ENCODE assay signal across 9 cellular contexts in genomic region chr22:23696326-23696851, GRCh38. TPM values are rescaled to one million over a fixed set of nuclear protein-coding genes. Genes with fewer than 3 reads are reported as not detected.
DNase-seq lines count a peak whose midpoint lies in the region; ATAC-seq, FAIRE-seq and TF ChIP-seq lines count a peak whose summit lies in the region.
"Had no signal": no experiment of that assay in that cellular context is flagged by ENCODE, and none has a peak within 500 bp of the region (broad histone marks: within the 10 kb centered on the region; RNA-seq: fewer than 3 reads in every experiment).

No MANE protein-coding gene starts in this region.

- H3K79me1 ChIP-seq in neuronal stem cell (ENCODE audit: low read depth, low read length) = no peaks in the 10 kb centered on the region

- no peaks in the 10 kb centered on the region for H4K20me1 ChIP-seq in GM12878 (ENCODE audit: control insufficient read depth, insufficient read depth)

- no peak for TF ChIP-seq CTCF in GM12875 (IDR thresholded peaks at IDR 0.05; ENCODE audit: borderline replicate concordance, insufficient read depth, low read depth, low read length)
- TF ChIP-seq CTCF in GM12878 (IDR thresholded peaks at IDR 0.05 in 2 of 3, conservative IDR thresholded peaks at IDR 0.05 in 1 of 3; ENCODE audit: control insufficient read depth in 2 of 3, extremely low read depth in 1 of 3, insufficient read depth in 1 of 3, low read depth in 3 of 3, low read length in 3 of 3) = no peak
- TF ChIP-seq CTCF in suprapubic skin (IDR thresholded peaks at IDR 0.05) = no peak

- RAD21 ChIA-PET in GM12878 (lab: Charles Lee; ENCODE audit: unreplicated experiment) = no interaction called here

- CTCF ChIA-PET in GM12878 (lab: Yijun Ruan, JAX) = interaction anchor here (0.6 to 1.4 kb wide), 2 partner anchors 55 to 271 kb away, joined by 3 read pairs; partner anchors contain the start of gene ZNF70

- no peak overlapping the region for H3K4ac ChIP-seq in neuronal stem cell (ENCODE audit: low read length)

- peak overlapping the region; percentile 89 for H3K27ac ChIP-seq in GM12878 (ENCODE audit: control insufficient read depth, insufficient read depth)
- no peak overlapping the region for H3K27ac ChIP-seq in neuronal stem cell (replicated peaks; ENCODE audit: low read length)
- H3K27ac ChIP-seq in suprapubic skin = no peak overlapping the region

- peak; percentile 86 for FAIRE-seq in GM12878 (lab: Jason Lieb, UNC)

- DNase-seq in T-helper 2 cell treated with Interferon-gamma antibody and Interleukin-4, amounts not matched to agents 5 μg/mL and 100 μg/mL, for 36 hours (ENCODE audit: low spot score) = peak; percentile 76
- peak; percentile 33 for DNase-seq in GM12878 (ENCODE audit: low read depth, low spot score)
- peak; percentile 47 to 61 for DNase-seq in stimulated activated CD4-positive, alpha-beta T cell treated with anti-CD3 and anti-CD28 coated beads, Interleukin-1b, Interleukin-23, amount 100 ng/mL, for 4 hours (ENCODE audit: low read depth in 2 of 2)
- DNase-seq in occipital lobe (lab: John Stamatoyannopoulos, UW) = no peak
- DNase-seq in neuronal stem cell (ENCODE audit: low spot score) = no peak
- DNase-seq in suprapubic skin (ENCODE audit: low spot score in 2 of 2) = no peak

- TF ChIP-seq POLR2A in GM12878 (IDR thresholded peaks at IDR 0.05; ENCODE audit: low read depth, low read length) = peak; percentile 71
- TF ChIP-seq POLR2A in suprapubic skin (IDR thresholded peaks at IDR 0.05) = no peak

- H3K9me3 Mint-ChIP-seq in T-helper 2 cell treated with Interferon-gamma antibody and Interleukin-4, amounts not matched to agents 5 μg/mL and 100 μg/mL, for 36 hours = peaks cover 4% of the 10 kb centered on the region

- no peak overlapping the region for H2BK120ac ChIP-seq in neuronal stem cell (ENCODE audit: low read depth, low read length)

- H3K4me3 Mint-ChIP-seq in T-helper 2 cell treated with Interferon-gamma antibody and Interleukin-4, amounts not matched to agents 5 μg/mL and 100 μg/mL, for 36 hours = peak overlapping the region; percentile 96

- no peaks in the 10 kb centered on the region for H3K27me3 Mint-ChIP-seq in T-helper 2 cell treated with Interferon-gamma antibody and Interleukin-4, amounts not matched to agents 5 μg/mL and 100 μg/mL, for 36 hours (ENCODE audit: low read depth)

- in situ Hi-C loops in GM12878 (cut with MboI) = no loop called here

- TF ChIP-seq EP300 in GM12878 (IDR thresholded peaks at IDR 0.05; ENCODE audit: borderline replicate concordance in 1 of 2, control insufficient read depth in 1 of 2, low read depth in 2 of 2, low read length in 2 of 2) (no peak), suprapubic skin (IDR thresholded peaks at IDR 0.05) (no peak)

- H3K4me2 ChIP-seq in GM12878 (ENCODE audit: control insufficient read depth, insufficient read depth) = peak overlapping the region; percentile 80
- H3K4me2 ChIP-seq in neuronal stem cell (ENCODE audit: insufficient read depth, low read length, poor library complexity, severe bottlenecking) = no peak overlapping the region

- SMC1A ChIA-PET in GM12878 (lab: Charles Lee; ENCODE audit: uncharacterized antibody, unreplicated experiment) = interaction anchor here (0.8 to 1.4 kb wide), 2 partner anchors 30 to 150 kb away, joined by 3 to 4 read pairs; no protein-coding TSS in a partner anchor

- no peak overlapping the region for H2BK15ac ChIP-seq in neuronal stem cell (ENCODE audit: low read length)

- H3K4me1 Mint-ChIP-seq in T-helper 2 cell treated with Interferon-gamma antibody and Interleukin-4, amounts not matched to agents 5 μg/mL and 100 μg/mL, for 36 hours (ENCODE audit: low read depth) = peaks cover 43% of the 10 kb centered on the region

- H3K9ac ChIP-seq in GM12878 (ENCODE audit: control insufficient read depth, insufficient read depth, low read length) (peak overlapping the region; percentile 68), neuronal stem cell (ENCODE audit: low read depth, low read length, poor library complexity) (no peak overlapping the region)

- 17% methylated on average over 13 of the region's 13 CpGs for WGBS in GM12878 (ENCODE audit: insufficient coverage, insufficient replicate concordance, low lambda C conversion rate, missing lambda C conversion rate)
- no CpG with 5 or more reads among the region's 13 CpGs for WGBS in neuronal stem cell (ENCODE audit: extremely low coverage in 2 of 2, insufficient read length in 2 of 2, insufficient replicate concordance in 1 of 2), 2 donors
- WGBS in suprapubic skin = 82% methylated on average over 8 of the region's 13 CpGs

- BruUV-seq in GM12878 (replicated peaks; lab: Mats Ljungman, UMichigan) = no TSS peak

- TF ChIP-seq RAD21 in GM12878 (IDR thresholded peaks at IDR 0.05; ENCODE audit: insufficient read depth, low read depth, low read length) = no peak

- no peaks in the 10 kb centered on the region for H3K79me2 ChIP-seq in GM12878 (ENCODE audit: control insufficient read depth, insufficient read depth, low read length)

- H3K9me3 ChIP-seq in GM12878 (replicated peaks; ENCODE audit: control insufficient read depth, insufficient read depth, low read length) = no peaks in the 10 kb centered on the region
- peaks cover 2 to 3% of the 10 kb centered on the region in 2 donors for H3K9me3 ChIP-seq in neuronal stem cell (replicated peaks in 1 of 2; ENCODE audit: control insufficient read depth in 2 of 2, insufficient read depth in 1 of 2, low read depth in 1 of 2, low read length in 2 of 2)
- H3K9me3 ChIP-seq in suprapubic skin = no peaks in the 10 kb centered on the region

- no peak overlapping the region for H2AK5ac ChIP-seq in neuronal stem cell (ENCODE audit: low read depth, low read length)

- no peak overlapping the region for H2BK5ac ChIP-seq in neuronal stem cell (ENCODE audit: low read length)

- H3K36me3 Mint-ChIP-seq in T-helper 2 cell treated with Interferon-gamma antibody and Interleukin-4, amounts not matched to agents 5 μg/mL and 100 μg/mL, for 36 hours (ENCODE audit: low read depth) = peaks cover 54% of the 10 kb centered on the region

- ATAC-seq in HG02763 (IDR thresholded peaks at IDR 0.05; ENCODE audit: unreplicated experiment) (peak; percentile 70), GM12878 (peak; percentile 98)

- no peak overlapping the region for H2BK12ac ChIP-seq in neuronal stem cell (ENCODE audit: low read length)

- no peak overlapping the region for H3K14ac ChIP-seq in neuronal stem cell (ENCODE audit: low read length)

- no peak overlapping the region for H3K23ac ChIP-seq in neuronal stem cell (ENCODE audit: low read depth, low read length, poor library complexity)

- no peak overlapping the region for H4K8ac ChIP-seq in neuronal stem cell (ENCODE audit: low read depth, low read length)

- H3K4me1 ChIP-seq in GM12878 (ENCODE audit: control insufficient read depth, insufficient read depth, low read length) (peaks cover 15% of the 10 kb centered on the region), neuronal stem cell (ENCODE audit: control insufficient read depth in 2 of 2, insufficient read depth in 1 of 2, low read depth in 1 of 2, low read length in 2 of 2) (no peaks in the 10 kb centered on the region), suprapubic skin (no peaks in the 10 kb centered on the region)

- H3K18ac ChIP-seq in neuronal stem cell (ENCODE audit: low read length) = no peak overlapping the region

- peak overlapping the region; percentile 99 for H3K27ac Mint-ChIP-seq in T-helper 2 cell treated with Interferon-gamma antibody and Interleukin-4, amounts not matched to agents 5 μg/mL and 100 μg/mL, for 36 hours

- peaks cover 15 to 17% of the 10 kb centered on the region in 2 experiments for H3K36me3 ChIP-seq in GM12878 (ENCODE audit: control insufficient read depth in 2 of 2, insufficient read depth in 2 of 2, low read length in 1 of 2)
- H3K36me3 ChIP-seq in neuronal stem cell (replicated peaks in 1 of 2; ENCODE audit: control insufficient read depth in 2 of 2, insufficient read depth in 2 of 2, low read length in 2 of 2) = peaks cover 28 to 73% of the 10 kb centered on the region in 2 donors
- H3K36me3 ChIP-seq in suprapubic skin = peaks cover 74% of the 10 kb centered on the region

- no peak overlapping the region for H4K91ac ChIP-seq in neuronal stem cell (ENCODE audit: low read depth, low read length, poor library complexity)

- no peaks in the 10 kb centered on the region for H3K27me3 ChIP-seq in GM12878 (replicated peaks in 1 of 2; ENCODE audit: control insufficient read depth in 2 of 2, insufficient read depth in 2 of 2, low read length in 1 of 2)
- H3K27me3 ChIP-seq in neuronal stem cell (ENCODE audit: control insufficient read depth in 3 of 3, insufficient read depth in 3 of 3, low read depth in 1 of 3, low read length in 3 of 3) = no peaks in the 10 kb centered on the region
- no peaks in the 10 kb centered on the region for H3K27me3 ChIP-seq in suprapubic skin

- H3K4me3 ChIP-seq in GM12875 (ENCODE audit: low read depth, low read length) = peak overlapping the region; percentile 11
- H3K4me3 ChIP-seq in GM12878 = 0 out of 2 replicates have a peak overlapping the region, but pooled peaks have one; percentile 22
- H3K4me3 ChIP-seq in neuronal stem cell (ENCODE audit: low read length in 2 of 2) = no peak overlapping the region
- no peak overlapping the region for H3K4me3 ChIP-seq in suprapubic skin

- H2AFZ ChIP-seq in GM12878 (ENCODE audit: control insufficient read depth, low read depth, low read length) (peak overlapping the region; percentile 67), neuronal stem cell (ENCODE audit: low read length) (no peak overlapping the region)

- POLR2A ChIA-PET in GM12878 (lab: Charles Lee) = interaction anchor here (1.2 kb wide), 1 partner anchor 21 kb away, joined by 3 read pairs; no protein-coding TSS in a partner anchor

- intact Hi-C loops in GM12878 (cut with micrococcal nuclease; ENCODE audit: unreplicated experiment) = no loop called here

RNA-seq across cellular contexts. Expression of gene RGL4, which starts 5.6 kb away (rescaled TPM):
- total RNA-seq in GM12878 (2013; cell fraction: nucleolus; rRNA removed) = not detected in 2 replicates
- 1.5 and 5.0 TPM in 2 replicates for total RNA-seq in GM12878 (2014; rRNA removed)
- 2.1 and 2.7 TPM in 2 replicates for total RNA-seq in GM12878 (2014; rRNA removed; fragmentation: Illumina TruSeq; extraction: Trizol)
- 1.7 TPM in 2 replicates for total RNA-seq in GM12878 (2021)
- polyA plus RNA-seq in GM12878 (2011; ENCODE audit: low read depth) = 6.1 TPM
- not detected in 2 replicates for polyA plus RNA-seq in GM12878 (2011; rRNA removed)
- not detected in 2 replicates for polyA plus RNA-seq in GM12878 (2011; cell fraction: cytosol; rRNA removed)
- not detected in 2 replicates for polyA plus RNA-seq in GM12878 (2011; cell fraction: nucleus; rRNA removed)
- 1.7 and 2.5 TPM in 2 replicates for polyA plus RNA-seq in GM12878 (2012)
- polyA plus RNA-seq in GM12878 (2014; fragmentation: Illumina TruSeq; extraction: Trizol) = 0.63 and 1.4 TPM in 2 replicates
- 1 to 10 TPM; 1.8 to 2.0 TPM for polyA plus RNA-seq in GM12878 (2014; fragmentation: Nextera tagmentation; extraction: Ambion mirVana)
- 2.0 and 3.5 TPM in 2 replicates for polyA plus RNA-seq in GM12878 (2014; rRNA removed)
- 1 to 10 TPM; 7.6 to 9.0 TPM for polyA plus RNA-seq in GM12878 (2016; fragmentation: Nextera tagmentation; extraction: Ambion mirVana)
- polyA minus RNA-seq in GM12878 (2011; rRNA and poly(A)+ RNA removed) = not detected in 2 replicates
- not detected in 2 replicates for polyA minus RNA-seq in GM12878 (2011; cell fraction: cytosol; rRNA and poly(A)+ RNA removed)
- polyA minus RNA-seq in GM12878 (2011; cell fraction: nucleus; rRNA and poly(A)+ RNA removed) = not detected in 2 replicates
- not detected for total RNA-seq in occipital lobe
- not detected for polyA plus RNA-seq in neuronal stem cell (2013, experiment 1 of 2)
- not detected for polyA plus RNA-seq in neuronal stem cell (2013, experiment 2 of 2)
- not detected for total RNA-seq in suprapubic skin
- total RNA-seq: fibroblast of lung had no signal
- polyA plus RNA-seq: fibroblast of lung had no signal

RNA-seq across cellular contexts. Expression of gene ZNF70, which starts 54.5 kb away (rescaled TPM):
- 8.7 and 9.9 TPM in 2 replicates for total RNA-seq in GM12878 (2013; cell fraction: nucleolus; rRNA removed)
- 1.6 and 1.7 TPM in 2 replicates for total RNA-seq in GM12878 (2014; rRNA removed)
- total RNA-seq in GM12878 (2014; rRNA removed; fragmentation: Illumina TruSeq; extraction: Trizol) = 1.6 and 1.8 TPM in 2 replicates
- total RNA-seq in GM12878 (2021) = 2.3 and 2.4 TPM in 2 replicates
- 0.93 TPM for polyA plus RNA-seq in GM12878 (2011; ENCODE audit: low read depth)
- polyA plus RNA-seq in GM12878 (2011; rRNA removed) = 0.24 and 0.33 TPM in 2 replicates
- 0.45 and 0.63 TPM in 2 replicates for polyA plus RNA-seq in GM12878 (2011; cell fraction: cytosol; rRNA removed)
- polyA plus RNA-seq in GM12878 (2011; cell fraction: nucleus; rRNA removed) = 0.81 and 1.3 TPM in 2 replicates
- polyA plus RNA-seq in GM12878 (2012) = 1.0 and 1.6 TPM in 2 replicates
- 1.1 and 1.3 TPM in 2 replicates for polyA plus RNA-seq in GM12878 (2014; fragmentation: Illumina TruSeq; extraction: Trizol)
- polyA plus RNA-seq in GM12878 (2014; fragmentation: Nextera tagmentation; extraction: Ambion mirVana) = under 1 TPM; 0.15 to 0.21 TPM
- polyA plus RNA-seq in GM12878 (2014; rRNA removed) = 0.94 and 1.2 TPM in 2 replicates
- under 1 TPM; 0.69 to 0.76 TPM for polyA plus RNA-seq in GM12878 (2016; fragmentation: Nextera tagmentation; extraction: Ambion mirVana)
- 0.73 and 1.3 TPM in 2 replicates for polyA minus RNA-seq in GM12878 (2011; rRNA and poly(A)+ RNA removed)
- polyA minus RNA-seq in GM12878 (2011; cell fraction: cytosol; rRNA and poly(A)+ RNA removed) = 0.42 and 0.94 TPM in 2 replicates
- 0.48 and 0.86 TPM in 2 replicates for polyA minus RNA-seq in GM12878 (2011; cell fraction: nucleus; rRNA and poly(A)+ RNA removed)
- 4.1 TPM for total RNA-seq in occipital lobe
- polyA plus RNA-seq in neuronal stem cell (2013, experiment 1 of 2) = 2.8 TPM
- 3.0 TPM for polyA plus RNA-seq in neuronal stem cell (2013, experiment 2 of 2)
- total RNA-seq in suprapubic skin = 1 to 10 TPM; 1.7 to 5.1 (median 3.1) TPM

RNA-seq across cellular contexts. Expression of gene VPREB3, which starts 57.8 kb away (rescaled TPM):
- total RNA-seq in GM12878 (2013; cell fraction: nucleolus; rRNA removed) = 1.9 and 3.7 TPM in 2 replicates
- total RNA-seq in GM12878 (2014; rRNA removed) = 27.4 and 31.2 TPM in 2 replicates
- 20.3 and 20.6 TPM in 2 replicates for total RNA-seq in GM12878 (2014; rRNA removed; fragmentation: Illumina TruSeq; extraction: Trizol)
- total RNA-seq in GM12878 (2021) = 24.1 and 25.7 TPM in 2 replicates
- polyA plus RNA-seq in GM12878 (2011; ENCODE audit: low read depth) = 115 TPM
- 0.35 and 0.75 TPM in 2 replicates for polyA plus RNA-seq in GM12878 (2011; rRNA removed)
- polyA plus RNA-seq in GM12878 (2011; cell fraction: cytosol; rRNA removed) = 2.0 and 2.5 TPM in 2 replicates
- 0.87 and 1.1 TPM in 2 replicates for polyA plus RNA-seq in GM12878 (2011; cell fraction: nucleus; rRNA removed)
- 35.8 and 59.7 TPM in 2 replicates for polyA plus RNA-seq in GM12878 (2012)
- 9.5 and 21.9 TPM in 2 replicates for polyA plus RNA-seq in GM12878 (2014; fragmentation: Illumina TruSeq; extraction: Trizol)
- 10 to 100 TPM; 55.0 to 79.5 TPM for polyA plus RNA-seq in GM12878 (2014; fragmentation: Nextera tagmentation; extraction: Ambion mirVana)
- 41.3 and 42.9 TPM in 2 replicates for polyA plus RNA-seq in GM12878 (2014; rRNA removed)
- polyA plus RNA-seq in GM12878 (2016; fragmentation: Nextera tagmentation; extraction: Ambion mirVana) = 1 to 10 TPM; 6.1 to 6.6 TPM
- polyA minus RNA-seq in GM12878 (2011; rRNA and poly(A)+ RNA removed) = 3.3 TPM in 1 of 2 replicates, not detected in the other
- not detected in 2 replicates for polyA minus RNA-seq in GM12878 (2011; cell fraction: cytosol; rRNA and poly(A)+ RNA removed)
- polyA minus RNA-seq in GM12878 (2011; cell fraction: nucleus; rRNA and poly(A)+ RNA removed) = not detected in 2 replicates
- total RNA-seq in occipital lobe = not detected
- 0.35 TPM for polyA plus RNA-seq in neuronal stem cell (2013, experiment 1 of 2)
- polyA plus RNA-seq in neuronal stem cell (2013, experiment 2 of 2) = 0.42 TPM
- total RNA-seq in suprapubic skin = not detected
- total RNA-seq: fibroblast of lung had no signal
- polyA plus RNA-seq: fibroblast of lung had no signal

Comparison
In these comparisons a context has a peak if more than half of its experiments do, and no peak if none do; other contexts are left out.
1. H3K4me3 ChIP-seq: peak in GM12875 (single experiment) and GM12878 (single experiment); none in neuronal stem cell (0 of 2) and suprapubic skin (single experiment).
2. DNase-seq: peak in T-helper 2 cell treated with Interferon-gamma antibody and Interleukin-4, amounts not matched to agents 5 μg/mL and 100 μg/mL, for 36 hours (single experiment), GM12878 (single experiment) and stimulated activated CD4-positive, alpha-beta T cell treated with anti-CD3 and anti-CD28 coated beads, Interleukin-1b, Interleukin-23, amount 100 ng/mL, for 4 hours (2 of 2); none in occipital lobe (single experiment), neuronal stem cell (single experiment) and suprapubic skin (0 of 2).